In the genomic region with DNA sequence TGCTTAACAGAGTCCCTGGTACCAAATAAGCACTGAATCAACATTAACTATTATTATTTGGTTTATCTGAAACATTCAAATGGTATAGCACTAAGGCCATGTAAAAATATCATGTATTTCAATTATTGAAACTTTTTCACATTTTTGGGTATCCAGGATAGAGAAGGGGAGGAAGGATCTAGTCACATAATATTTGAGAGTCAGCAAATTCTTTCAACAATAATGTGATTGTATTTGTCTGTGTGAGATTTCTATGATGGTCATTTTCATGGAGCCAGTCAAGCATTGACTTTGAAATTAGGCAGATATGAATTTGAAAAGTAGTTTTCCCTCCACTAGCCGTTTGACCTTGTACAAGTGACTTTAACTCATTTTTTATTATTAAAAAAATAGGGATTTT, we compare ENCODE assay signal across 35 cellular contexts.
"Had no signal": no experiment of that assay in that cellular context is flagged by ENCODE, and none has a peak within 500 bp of the region (broad histone marks: within the 10 kb centered on the region; RNA-seq: fewer than 3 reads in every experiment).

No MANE protein-coding gene starts in this region.

- H3K36me3 ChIP-seq: MG63 had no signal

- H3K9me3 ChIP-seq: MG63 had no signal

- H3K27me3 ChIP-seq: MG63 had no signal

- H3K4me3 ChIP-seq: MG63 had no signal

- DNase-seq: Karpas-422, Kasumi-1, MG63, MM.1S, MV-4-11, NCI-H1048, NCI-H1092, NCI-H1092 treated with DMSO at 0.1 percent for 48 hours, NCI-H1105, NCI-H1105 treated with DMSO at 0.1 percent for 48 hours, NCI-H1417, NCI-H1417 treated with DMSO at 0.1 percent for 48 hours, NCI-H1436, NCI-H1436 treated with DMSO at 0.1 percent for 48 hours, NCI-H146, NCI-H1694, NCI-H1694 treated with DMSO at 0.1 percent for 48 hours, NCI-H187, NCI-H187 treated with DMSO at 0.1 percent for 48 hours, NCI-H1930, NCI-H2029, NCI-H2029 treated with DMSO at 0.1 percent for 48 hours, NCI-H2081, NCI-H2081 treated with DMSO at 0.1 percent for 48 hours, NCI-H2107, NCI-H2171, NCI-H2171 treated with DMSO at 0.1 percent for 48 hours, NCI-H2227 treated with DMSO at 0.1 percent for 48 hours, NCI-H226, NCI-H345, NCI-H446, NCI-H446 treated with DMSO at 0.1 percent for 48 hours, NCI-H510A, NCI-H510A treated with DMSO at 0.1 percent for 48 hours, NCI-H524 treated with DMSO at 0.1 percent for 48 hours had no signal
